Comparison of ENCODE assay signal across 7 cellular contexts in the genomic region with DNA sequence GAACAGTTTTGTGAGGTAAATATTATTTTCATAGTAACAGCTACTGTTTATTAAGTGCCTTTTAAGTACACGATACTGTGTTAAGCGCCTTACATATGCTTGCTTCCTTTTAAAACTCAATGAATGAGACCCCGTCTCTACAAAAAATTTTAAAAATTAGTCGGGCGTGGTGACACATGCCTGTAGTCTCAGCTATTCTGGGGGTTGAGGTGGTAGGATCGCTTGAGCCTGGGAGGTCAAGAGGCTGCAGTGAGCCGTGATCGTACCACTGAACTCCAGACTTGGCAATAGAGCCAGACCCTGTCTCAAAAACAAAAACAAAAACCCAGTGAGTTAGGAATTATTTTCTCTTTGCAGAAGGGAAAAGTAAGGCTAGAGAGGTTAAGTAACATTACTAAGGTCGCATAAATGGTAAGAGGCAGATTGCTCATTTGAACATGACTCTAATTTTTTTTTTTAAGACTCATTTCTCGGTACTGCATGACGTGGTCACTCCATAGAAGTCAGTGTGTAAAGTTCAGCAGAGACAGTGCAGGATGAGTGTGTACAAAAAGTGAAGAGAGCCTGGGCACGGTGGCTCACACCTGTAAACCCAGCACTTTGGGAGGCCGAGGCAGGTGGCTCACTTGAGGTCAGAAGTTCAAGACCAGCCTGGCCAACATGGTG. TPM values are rescaled to one million over a fixed set of nuclear protein-coding genes. Genes with fewer than 3 reads are reported as not detected.
DNase-seq lines count a peak whose midpoint lies in the region; ATAC-seq and TF ChIP-seq lines count a peak whose summit lies in the region.

No MANE protein-coding gene starts in this region.

- H3K4me1 ChIP-seq in GM23248 (ENCODE audit: insufficient read depth) (no peaks in the 10 kb centered on the region), Panc1 (ENCODE audit: control insufficient read depth, insufficient read depth, low read length) (peaks cover 7% of the 10 kb centered on the region)

- no peaks in the 10 kb centered on the region for H3K27me3 ChIP-seq in GM23248 (replicated peaks; ENCODE audit: insufficient read depth)
- H3K27me3 ChIP-seq in Panc1 (ENCODE audit: control insufficient read depth, insufficient read depth, low read length), result no peaks in the 10 kb centered on the region

- ATAC-seq in Panc1 (no peak), GM21367 (IDR thresholded peaks at IDR 0.05; ENCODE audit: unreplicated experiment) (no peak)

- H3K9me3 ChIP-seq in GM23248 (ENCODE audit: low read depth) (no peaks in the 10 kb centered on the region), Panc1 (ENCODE audit: control insufficient read depth, insufficient read depth, low read depth, low read length) (no peaks in the 10 kb centered on the region)

- peak overlapping the region; percentile 88 for H3K4me2 ChIP-seq in GM23248 (ENCODE audit: unreplicated experiment)

- H3K36me3 ChIP-seq in GM23248 (ENCODE audit: low read depth), result no peaks in the 10 kb centered on the region
- no peaks in the 10 kb centered on the region for H3K36me3 ChIP-seq in Panc1 (ENCODE audit: control insufficient read depth, insufficient read depth, low read length)

- H3K27ac ChIP-seq in GM23248, result peak overlapping the region; percentile 72
- peak overlapping the region; percentile 96 for H3K27ac ChIP-seq in Panc1 (ENCODE audit: low read length)

- peak overlapping the region; percentile 96 for H2AFZ ChIP-seq in GM23248

- H3K4me3 ChIP-seq in GM23248, result peak overlapping the region; percentile 83
- H3K4me3 ChIP-seq in Panc1 (ENCODE audit: low read depth in 2 of 2, low read length in 2 of 2), result peak overlapping the region; percentile 82 to 97
- peak overlapping the region; percentile 96 for H3K4me3 ChIP-seq in retinal pigment epithelial cell (ENCODE audit: low read length)

- CTCF ChIA-PET in Panc1 (lab: Charles Lee), result no interaction called here

- intact Hi-C loops in Panc1 (cut with micrococcal nuclease; ENCODE audit: unreplicated experiment), result no loop called here

- peak overlapping the region; percentile 92 for H3K9ac ChIP-seq in GM23248

- BruUV-seq in Panc1 (replicated peaks; lab: Mats Ljungman, UMichigan), result no TSS peak

- in situ Hi-C loops in GM23248 (cut with MboI), result no loop called here
- in situ Hi-C loops in Panc1 (cut with HindIII; ENCODE audit: low pct_unique_long_range_greater_than_20kb, low sequenced_read_pairs), result no loop called here

- H3F3A ChIP-seq in GM23248 (ENCODE audit: insufficient read depth), result no peaks in the 10 kb centered on the region

- no peaks in the 10 kb centered on the region for H3K79me2 ChIP-seq in GM23248 (ENCODE audit: insufficient read depth)

- no peaks in the 10 kb centered on the region for H3K9me2 ChIP-seq in GM23248 (ENCODE audit: insufficient read depth)

- no peaks in the 10 kb centered on the region for H4K20me1 ChIP-seq in GM23248 (ENCODE audit: insufficient read depth)

- WGBS in GM23248 (ENCODE audit: low coverage in 1 of 2, low lambda C conversion rate in 2 of 2, missing lambda C conversion rate in 2 of 2), 2 experiments, result 65 to 67% methylated on average over 13 of the region's 13 CpGs

- DNase-seq in GM23248, result peak; percentile 24
- DNase-seq in Panc1 (ENCODE audit: low read depth, low spot score), result no peak
- DNase-seq in erythroblast (lab: John Stamatoyannopoulos, UW), result peak; percentile 28 to 33
- DNase-seq in retinal pigment epithelial cell (ENCODE audit: low read depth), result no peak
- DNase-seq in SK-N-DZ (ENCODE audit: low spot score), result no peak
- no peak for DNase-seq in NCI-H1092 treated with DMSO at 0.1 percent for 48 hours (lab: John Stamatoyannopoulos, UW)

- POLR2A ChIA-PET in Panc1 (lab: Charles Lee), result no interaction called here

- TF ChIP-seq POLR2A in erythroblast (IDR thresholded peaks at IDR 0.05; ENCODE audit: low read length), result no peak

- TF ChIP-seq CTCF in Panc1 (IDR thresholded peaks at IDR 0.05), result no peak
- no peak for TF ChIP-seq CTCF in retinal pigment epithelial cell (conservative IDR thresholded peaks at IDR 0.05; ENCODE audit: low read depth, low read length)

RNA-seq across cellular contexts. Expression of a gene that starts 1.1 kb away (rescaled TPM):
- 3.8 and 4.1 TPM in 2 replicates for total RNA-seq in GM23248 (2014; rRNA removed; shearing (Covaris generic))
- polyA plus RNA-seq in GM23248 (2016; fragmentation: Nextera tagmentation; extraction: Ambion mirVana), result 5.1 and 6.9 TPM in 2 replicates
- total RNA-seq in Panc1 (2021; ENCODE audit: unreplicated experiment), result 8.6 TPM
- 4.7 TPM for polyA plus RNA-seq in Panc1 (2012; ENCODE audit: insufficient read length)
- polyA plus RNA-seq in SK-N-DZ (2014; cell fraction: cytosol; rRNA removed), result 10.9 and 14.7 TPM in 2 replicates
- polyA plus RNA-seq in SK-N-DZ (2014; cell fraction: nucleus; rRNA removed), result 21.5 and 32.4 TPM in 2 replicates

Comparison
In these comparisons a context has a peak if more than half of its experiments do, and no peak if none do; other contexts are left out.
1. DNase-seq: peak in GM23248 (single experiment) and erythroblast (2 of 2); none in Panc1 (single experiment), retinal pigment epithelial cell (single experiment), SK-N-DZ (single experiment) and NCI-H1092 treated with DMSO at 0.1 percent for 48 hours (single experiment).
2. Peak in every context shown above with its lines, with median percentiles within 50 percentile points of each other: H3K4me3 ChIP-seq.